19 cellular contexts compared by ENCODE assay signal in genomic region chr13:98202026-98202425, GRCh38. TPM values are rescaled to one million over a fixed set of nuclear protein-coding genes. Genes with fewer than 3 reads are reported as not detected.
DNase-seq lines count a peak whose midpoint lies in the region; ATAC-seq, FAIRE-seq and TF ChIP-seq lines count a peak whose summit lies in the region.
"Had no signal": no experiment of that assay in that cellular context is flagged by ENCODE, and none has a peak within 500 bp of the region (broad histone marks: within the 10 kb centered on the region; RNA-seq: fewer than 3 reads in every experiment).

No MANE protein-coding gene starts in this region.

- H3K36me3 ChIP-seq in Karpas-422 (ENCODE audit: insufficient read depth, low read length) (no peaks in the 10 kb centered on the region), neural progenitor cell (no peaks in the 10 kb centered on the region)
- H3K36me3 ChIP-seq: heart right ventricle, lower lobe of right lung, uterus had no signal

- TF ChIP-seq CTCF in D721Med (IDR thresholded peaks at IDR 0.05; ENCODE audit: insufficient read depth, missing control alignments) = no peak
- TF ChIP-seq CTCF in neural progenitor cell (IDR thresholded peaks at IDR 0.05) = no peak
- TF ChIP-seq CTCF in endothelial cell (IDR thresholded peaks at IDR 0.05; ENCODE audit: unreplicated experiment) = no peak

- no peaks in the 10 kb centered on the region for H3K27me3 ChIP-seq in Karpas-422 (ENCODE audit: low read length)
- H3K27me3 ChIP-seq in neural progenitor cell = no peaks in the 10 kb centered on the region
- H3K27me3 ChIP-seq: heart right ventricle, uterus had no signal

- FAIRE-seq in D721Med (lab: Jason Lieb, UNC) = no peak

- H3K4me2 ChIP-seq in Karpas-422 (ENCODE audit: low read depth, low read length, poor library complexity, severe bottlenecking) (no peak overlapping the region), neural progenitor cell (peak overlapping the region; percentile 29)

- H3K4me3 Mint-ChIP-seq in neural progenitor cell (no peak overlapping the region), endothelial cell (ENCODE audit: unreplicated experiment) (no peak overlapping the region)

- H3K27me3 Mint-ChIP-seq in neural progenitor cell (ENCODE audit: insufficient read depth, low read depth) = no peaks in the 10 kb centered on the region
- H3K27me3 Mint-ChIP-seq in endothelial cell (ENCODE audit: unreplicated experiment) = peaks cover 1% of the 10 kb centered on the region

- peaks cover 24% of the 10 kb centered on the region for H3K4me1 Mint-ChIP-seq in neural progenitor cell
- peaks cover 13% of the 10 kb centered on the region for H3K4me1 Mint-ChIP-seq in endothelial cell (ENCODE audit: unreplicated experiment)

- H3K9me3 ChIP-seq in Karpas-422 (ENCODE audit: low read length) (no peaks in the 10 kb centered on the region), neural progenitor cell (ENCODE audit: low read depth) (peaks cover 4% of the 10 kb centered on the region)

- H2AFZ ChIP-seq in Karpas-422 (ENCODE audit: low read length) (no peak overlapping the region), neural progenitor cell (replicated peaks) (no peak overlapping the region)

- peaks cover 42% of the 10 kb centered on the region for H3K36me3 Mint-ChIP-seq in neural progenitor cell
- peaks cover 28% of the 10 kb centered on the region for H3K36me3 Mint-ChIP-seq in endothelial cell (ENCODE audit: low read depth, unreplicated experiment)

- H3K27ac Mint-ChIP-seq in neural progenitor cell = no peak overlapping the region
- H3K27ac Mint-ChIP-seq in endothelial cell (ENCODE audit: unreplicated experiment) = no peak overlapping the region

- H4K20me1 ChIP-seq in Karpas-422 (ENCODE audit: insufficient read depth, low read depth, low read length) = no peaks in the 10 kb centered on the region
- peaks cover 31% of the 10 kb centered on the region for H4K20me1 ChIP-seq in neural progenitor cell (ENCODE audit: low read depth)

- no peak overlapping the region for H3K27ac ChIP-seq in Karpas-422 (ENCODE audit: low read length)
- peak overlapping the region; percentile 59 for H3K27ac ChIP-seq in neural progenitor cell
- H3K27ac ChIP-seq: epithelial cell of prostate, heart right ventricle, lower lobe of right lung, uterus had no signal

- H3K4me3 ChIP-seq in Karpas-422 (ENCODE audit: low read length) (no peak overlapping the region), neural progenitor cell (no peak overlapping the region)
- H3K4me3 ChIP-seq: heart right ventricle, lower lobe of right lung, uterus had no signal

- H3F3A ChIP-seq in neural progenitor cell (ENCODE audit: low read depth) = peaks cover 34% of the 10 kb centered on the region

- peaks cover 43% of the 10 kb centered on the region for H3K9me3 Mint-ChIP-seq in neural progenitor cell
- no peaks in the 10 kb centered on the region for H3K9me3 Mint-ChIP-seq in endothelial cell (ENCODE audit: unreplicated experiment)

- ATAC-seq in GM18502 (IDR thresholded peaks at IDR 0.05; ENCODE audit: poor library complexity, unreplicated experiment) = no peak

- H3K79me2 ChIP-seq in Karpas-422 (ENCODE audit: low read length) (no peaks in the 10 kb centered on the region), neural progenitor cell (ENCODE audit: low read depth) (peaks cover 91% of the 10 kb centered on the region)

- H3K4me1 ChIP-seq in Karpas-422 (ENCODE audit: low read length) (peaks cover 6% of the 10 kb centered on the region), neural progenitor cell (peaks cover 35% of the 10 kb centered on the region)
- H3K4me1 ChIP-seq: lower lobe of right lung had no signal

- peak; percentile 43 for DNase-seq in D721Med (ENCODE audit: insufficient read length, low spot score)
- peak; percentile 48 for DNase-seq in Karpas-422
- peak; percentile 73 for DNase-seq in ecto neural progenitor cell (ENCODE audit: low spot score)
- DNase-seq in neural progenitor cell (ENCODE audit: low spot score) = peak; percentile 25
- no peak for DNase-seq in KG1 (lab: John Stamatoyannopoulos, UW)
- no peak for DNase-seq in AG08395 (ENCODE audit: low spot score)
- no peak for DNase-seq in endothelial cell (ENCODE audit: low spot score)
- DNase-seq: activated CD4-positive, CD25-positive, alpha-beta regulatory T cell; activated CD8-positive, alpha-beta memory T cell treated with anti-CD3 and anti-CD28 coated beads, Interleukin-2, amount 50 U/mL, for 4 hours; activated naive CD4-positive, alpha-beta T cell treated with anti-CD3 and anti-CD28 coated beads, Interleukin-2, amount 50 U/mL, for 16 hours; central memory CD4-positive, alpha-beta T cell; GOT3; lower lobe of right lung; NCI-H1092; uterus had no signal

- no peak overlapping the region for H3K9ac ChIP-seq in Karpas-422 (ENCODE audit: low read length)
- no peak overlapping the region for H3K9ac ChIP-seq in neural progenitor cell

- H3K9me2 ChIP-seq in Karpas-422 (replicated peaks; ENCODE audit: insufficient read depth, low read length) = no peaks in the 10 kb centered on the region

RNA-seq across cellular contexts. Expression of gene RNF113B, which starts 25.0 kb away (rescaled TPM):
- total RNA-seq in Karpas-422 (2014; rRNA removed; shearing (Covaris generic); ENCODE audit: low replicate concordance) = not detected in 2 replicates
- total RNA-seq in neural progenitor cell (ENCODE audit: low replicate concordance) = not detected in 2 replicates
- not detected for total RNA-seq in endothelial cell (ENCODE audit: unreplicated experiment)
- total RNA-seq: heart right ventricle, lower lobe of right lung, osteoblast, uterus had no signal

RNA-seq across cellular contexts. Expression of gene FARP1, which starts 59.1 kb away (rescaled TPM):
- not detected in 2 replicates for total RNA-seq in Karpas-422 (2014; rRNA removed; shearing (Covaris generic); ENCODE audit: low replicate concordance)
- 52.9 and 78.0 TPM in 2 replicates for total RNA-seq in neural progenitor cell (ENCODE audit: low replicate concordance)
- 167 TPM for total RNA-seq in endothelial cell (ENCODE audit: unreplicated experiment)

Comparison
In these comparisons a context has a peak if more than half of its experiments do, and no peak if none do; other contexts are left out.
1. DNase-seq: peak in D721Med (single experiment), Karpas-422 (single experiment), ecto neural progenitor cell (single experiment) and neural progenitor cell (single experiment); none in KG1 (single experiment), AG08395 (single experiment) and endothelial cell (single experiment).
2. RNA of gene FARP1, which starts 59.1 kb away (total RNA-seq): 167 TPM in endothelial cell (single experiment) and 52.9 to 78.0 TPM in neural progenitor cell; not detected in Karpas-422; every median in the first group is over 10 times any median in the second.